19 cellular contexts compared by ENCODE assay signal in genomic region chr15:50563756-50564155, GRCh38. TPM values are rescaled to one million over a fixed set of nuclear protein-coding genes. Genes with fewer than 3 reads are reported as not detected.
DNase-seq lines count a peak whose midpoint lies in the region; ATAC-seq and TF ChIP-seq lines count a peak whose summit lies in the region.
"Had no signal": no experiment of that assay in that cellular context is flagged by ENCODE, and none has a peak within 500 bp of the region (broad histone marks: within the 10 kb centered on the region; RNA-seq: fewer than 3 reads in every experiment).

No MANE protein-coding gene starts in this region.

- peaks cover 34% of the 10 kb centered on the region for H3K36me3 Mint-ChIP-seq in activated CD4-positive, alpha-beta T cell treated with anti-CD3 and anti-CD28 coated beads, Interleukin-2, amount 10 ng/mL, durations not matched to agents 7 days and 5 days (ENCODE audit: low read depth)
- H3K36me3 Mint-ChIP-seq in CD8-positive, alpha-beta T cell, result peaks cover 66% of the 10 kb centered on the region
- H3K36me3 Mint-ChIP-seq in activated CD8-positive, alpha-beta T cell treated with anti-CD3 and anti-CD28 coated beads, Interleukin-2, amount 10 ng/mL, durations not matched to agents 7 days and 5 days (ENCODE audit: low read depth), result peaks cover 48% of the 10 kb centered on the region
- H3K36me3 Mint-ChIP-seq in stimulated activated effector memory CD8-positive, alpha-beta T cell treated with anti-CD3 and anti-CD28 coated beads, Interleukin-12 subunit alpha, Interleukin-12 subunit beta, amount 100 ng/mL, for 72 hours, result peaks cover 99% of the 10 kb centered on the region

- H3K27me3 Mint-ChIP-seq in activated CD4-positive, alpha-beta T cell treated with anti-CD3 and anti-CD28 coated beads, Interleukin-2, amount 10 ng/mL, durations not matched to agents 7 days and 5 days, result no peaks in the 10 kb centered on the region
- no peaks in the 10 kb centered on the region for H3K27me3 Mint-ChIP-seq in CD8-positive, alpha-beta T cell (ENCODE audit: low read depth)
- no peaks in the 10 kb centered on the region for H3K27me3 Mint-ChIP-seq in activated CD8-positive, alpha-beta T cell treated with anti-CD3 and anti-CD28 coated beads, Interleukin-2, amount 10 ng/mL, durations not matched to agents 7 days and 5 days (ENCODE audit: low read depth)

- H3K9me3 Mint-ChIP-seq in activated CD4-positive, alpha-beta T cell treated with anti-CD3 and anti-CD28 coated beads, Interleukin-2, amount 10 ng/mL, durations not matched to agents 7 days and 5 days, result no peaks in the 10 kb centered on the region
- no peaks in the 10 kb centered on the region for H3K9me3 Mint-ChIP-seq in CD8-positive, alpha-beta T cell
- H3K9me3 Mint-ChIP-seq in activated CD8-positive, alpha-beta T cell treated with anti-CD3 and anti-CD28 coated beads, Interleukin-2, amount 10 ng/mL, durations not matched to agents 7 days and 5 days (ENCODE audit: insufficient read depth), result no peaks in the 10 kb centered on the region
- H3K9me3 Mint-ChIP-seq in stimulated activated effector memory CD8-positive, alpha-beta T cell treated with anti-CD3 and anti-CD28 coated beads, Interleukin-12 subunit alpha, Interleukin-12 subunit beta, amount 100 ng/mL, for 72 hours, result no peaks in the 10 kb centered on the region

- no peak for ATAC-seq in CD8-positive, alpha-beta T cell
- no peak for ATAC-seq in activated CD8-positive, alpha-beta T cell treated with anti-CD3 and anti-CD28 coated beads, Interleukin-2, amount 10 ng/mL, durations not matched to agents 7 days and 5 days
- peak; percentile 54 for ATAC-seq in stimulated activated effector memory CD8-positive, alpha-beta T cell treated with anti-CD3 and anti-CD28 coated beads, Interleukin-12 subunit alpha, Interleukin-12 subunit beta, amount 100 ng/mL, for 72 hours
- ATAC-seq in foreskin keratinocyte, result no peak
- ATAC-seq: K562 had no signal

- peaks cover 5% of the 10 kb centered on the region for H3K36me3 ChIP-seq in CD8-positive, alpha-beta T cell (ENCODE audit: insufficient read depth, low read length)

- no peaks in the 10 kb centered on the region for H3K4me1 ChIP-seq in CD8-positive, alpha-beta T cell (ENCODE audit: insufficient read depth, low read length)
- H3K4me1 ChIP-seq in foreskin keratinocyte, result peaks cover 4% of the 10 kb centered on the region
- H3K4me1 ChIP-seq: A549 had no signal

- intact Hi-C loops in CD8-positive, alpha-beta T cell (cut with DNase I, micrococcal nuclease), result no loop called here

- H3K27me3 ChIP-seq in CD8-positive, alpha-beta T cell (ENCODE audit: insufficient read depth, low read length), result no peaks in the 10 kb centered on the region
- H3K27me3 ChIP-seq in foreskin keratinocyte, result no peaks in the 10 kb centered on the region

- DNase-seq in activated CD4-positive, alpha-beta T cell treated with anti-CD3 and anti-CD28 coated beads, Interleukin-2, amount 10 ng/mL, durations not matched to agents 7 days and 5 days, result no peak
- DNase-seq in activated CD4-positive, alpha-beta T cell treated with anti-CD3 and anti-CD28 coated beads for 1 hour, result no peak
- no peak for DNase-seq in CD8-positive, alpha-beta T cell
- DNase-seq in activated CD8-positive, alpha-beta T cell treated with anti-CD3 and anti-CD28 coated beads, Interleukin-2, amount 10 ng/mL, durations not matched to agents 7 days and 5 days, result no peak
- DNase-seq in stimulated activated effector memory CD8-positive, alpha-beta T cell treated with anti-CD3 and anti-CD28 coated beads, Interleukin-12 subunit alpha, Interleukin-12 subunit beta, amount 100 ng/mL, for 72 hours (ENCODE audit: low spot score in 2 of 2), result no peak
- no peak for DNase-seq in NAMALWA (ENCODE audit: low spot score)
- DNase-seq in foreskin keratinocyte, result no peak
- DNase-seq: COR-L47, GF-D8, GOT3, NCI-H1417, NCI-H1930, NCI-H2171, NCI-H446, NCI-H69 had no signal

- no peak overlapping the region for H3K4me3 ChIP-seq in CD8-positive, alpha-beta T cell (ENCODE audit: low read depth, low read length)
- H3K4me3 ChIP-seq: A549, K562 had no signal

- H3K27ac ChIP-seq in CD8-positive, alpha-beta T cell (ENCODE audit: low read depth, low read length), result no peak overlapping the region
- H3K27ac ChIP-seq in foreskin keratinocyte, result no peak overlapping the region
- H3K27ac ChIP-seq: A549, C4-2B had no signal

- no peak for TF ChIP-seq CTCF in CD8-positive, alpha-beta T cell (IDR thresholded peaks at IDR 0.05)
- TF ChIP-seq CTCF in foreskin keratinocyte (conservative IDR thresholded peaks at IDR 0.05), result no peak

- CTCF ChIA-PET in activated CD4-positive, alpha-beta T cell treated with anti-CD3 and anti-CD28 coated beads, Interleukin-2, amount 10 ng/mL, durations not matched to agents 7 days and 5 days (lab: Charles Lee), result interaction anchor here (0.7 to 2.0 kb wide), 3 partner anchors 15 to 587 kb away, joined by 3 to 6 read pairs (median 5); no protein-coding TSS in a partner anchor
- CTCF ChIA-PET in CD8-positive, alpha-beta T cell (lab: Charles Lee), result no interaction called here
- CTCF ChIA-PET in activated CD8-positive, alpha-beta T cell treated with anti-CD3 and anti-CD28 coated beads, Interleukin-2, amount 10 ng/mL, durations not matched to agents 7 days and 5 days (lab: Charles Lee), result interaction anchor here (1.0 kb wide), 1 partner anchor 12 kb away, joined by 3 read pairs; no protein-coding TSS in a partner anchor

- peak overlapping the region; percentile 36 for H3K27ac Mint-ChIP-seq in activated CD4-positive, alpha-beta T cell treated with anti-CD3 and anti-CD28 coated beads, Interleukin-2, amount 10 ng/mL, durations not matched to agents 7 days and 5 days
- peak overlapping the region; percentile 49 for H3K27ac Mint-ChIP-seq in CD8-positive, alpha-beta T cell
- H3K27ac Mint-ChIP-seq in activated CD8-positive, alpha-beta T cell treated with anti-CD3 and anti-CD28 coated beads, Interleukin-2, amount 10 ng/mL, durations not matched to agents 7 days and 5 days, result peak overlapping the region; percentile 54
- peak overlapping the region; percentile 87 for H3K27ac Mint-ChIP-seq in stimulated activated effector memory CD8-positive, alpha-beta T cell treated with anti-CD3 and anti-CD28 coated beads, Interleukin-12 subunit alpha, Interleukin-12 subunit beta, amount 100 ng/mL, for 72 hours

- POLR2A ChIA-PET in activated CD4-positive, alpha-beta T cell treated with anti-CD3 and anti-CD28 coated beads, Interleukin-2, amount 10 ng/mL, durations not matched to agents 7 days and 5 days (lab: Charles Lee), result no interaction called here
- POLR2A ChIA-PET in CD8-positive, alpha-beta T cell (lab: Charles Lee), result interaction anchor here (0.6 kb wide), 1 partner anchor 368 kb away, joined by 4 read pairs; no protein-coding TSS in a partner anchor
- POLR2A ChIA-PET in activated CD8-positive, alpha-beta T cell treated with anti-CD3 and anti-CD28 coated beads, Interleukin-2, amount 10 ng/mL, durations not matched to agents 7 days and 5 days (lab: Charles Lee), result interaction anchor here (0.6 to 1.4 kb wide), 2 partner anchors 24 to 209 kb away, joined by 4 read pairs; partner anchors contain the start of gene GABPB1

- peaks cover 13% of the 10 kb centered on the region for H3K4me1 Mint-ChIP-seq in activated CD4-positive, alpha-beta T cell treated with anti-CD3 and anti-CD28 coated beads, Interleukin-2, amount 10 ng/mL, durations not matched to agents 7 days and 5 days
- peaks cover 5% of the 10 kb centered on the region for H3K4me1 Mint-ChIP-seq in CD8-positive, alpha-beta T cell (ENCODE audit: low read depth)
- H3K4me1 Mint-ChIP-seq in activated CD8-positive, alpha-beta T cell treated with anti-CD3 and anti-CD28 coated beads, Interleukin-2, amount 10 ng/mL, durations not matched to agents 7 days and 5 days (ENCODE audit: low read depth), result peaks cover 20% of the 10 kb centered on the region
- peaks cover 21% of the 10 kb centered on the region for H3K4me1 Mint-ChIP-seq in stimulated activated effector memory CD8-positive, alpha-beta T cell treated with anti-CD3 and anti-CD28 coated beads, Interleukin-12 subunit alpha, Interleukin-12 subunit beta, amount 100 ng/mL, for 72 hours

- H3K4me3 Mint-ChIP-seq in activated CD4-positive, alpha-beta T cell treated with anti-CD3 and anti-CD28 coated beads, Interleukin-2, amount 10 ng/mL, durations not matched to agents 7 days and 5 days, result no peak overlapping the region
- no peak overlapping the region for H3K4me3 Mint-ChIP-seq in CD8-positive, alpha-beta T cell
- no peak overlapping the region for H3K4me3 Mint-ChIP-seq in activated CD8-positive, alpha-beta T cell treated with anti-CD3 and anti-CD28 coated beads, Interleukin-2, amount 10 ng/mL, durations not matched to agents 7 days and 5 days
- peak overlapping the region; percentile 2 for H3K4me3 Mint-ChIP-seq in stimulated activated effector memory CD8-positive, alpha-beta T cell treated with anti-CD3 and anti-CD28 coated beads, Interleukin-12 subunit alpha, Interleukin-12 subunit beta, amount 100 ng/mL, for 72 hours

- no peaks in the 10 kb centered on the region for H3K9me3 ChIP-seq in CD8-positive, alpha-beta T cell (ENCODE audit: low read length)
- H3K9me3 ChIP-seq: A549 had no signal

RNA-seq across cellular contexts. Expression of gene USP50, which starts 17.3 kb away (rescaled TPM):
- total RNA-seq in activated CD4-positive, alpha-beta T cell treated with anti-CD3 and anti-CD28 coated beads, Interleukin-2, amount 10 ng/mL, durations not matched to agents 7 days and 5 days, result not detected
- total RNA-seq in CD8-positive, alpha-beta T cell, result under 1 TPM in 1 of 2 experiments, not detected in 1; 0.79 TPM
- total RNA-seq in activated CD8-positive, alpha-beta T cell treated with anti-CD3 and anti-CD28 coated beads, Interleukin-2, amount 10 ng/mL, durations not matched to agents 7 days and 5 days, result not detected
- not detected in 2 replicates for total RNA-seq in foreskin keratinocyte
- polyA plus RNA-seq in foreskin keratinocyte, result not detected in 2 replicates
- total RNA-seq: Daoy, K562 had no signal
- polyA plus RNA-seq: K562 had no signal

Comparison
In these comparisons a context has a peak if more than half of its experiments do, and no peak if none do; other contexts are left out.
1. H3K27ac Mint-ChIP-seq: peak in every context shown above with its lines; median percentile 87 in stimulated activated effector memory CD8-positive, alpha-beta T cell treated with anti-CD3 and anti-CD28 coated beads, Interleukin-12 subunit alpha, Interleukin-12 subunit beta, amount 100 ng/mL, for 72 hours; 54 in activated CD8-positive, alpha-beta T cell treated with anti-CD3 and anti-CD28 coated beads, Interleukin-2, amount 10 ng/mL, durations not matched to agents 7 days and 5 days; 49 in CD8-positive, alpha-beta T cell; 36 in activated CD4-positive, alpha-beta T cell treated with anti-CD3 and anti-CD28 coated beads, Interleukin-2, amount 10 ng/mL, durations not matched to agents 7 days and 5 days.